ENCODE assay signal across 1 cellular context in genomic region chr1:209784276-209785169, GRCh38.
TF ChIP-seq lines count a peak whose summit lies in the region.

Gene C1orf74, minus strand, starts transcription at chr1:209784559. Its CDS starts 925 bp downstream, at chr1:209783634.

TF ChIP-seq in HepG2, 621 proteins besides CTCF, POLR2A, EP300 and RAD21 (continued from another document and continues in another):
- TF ChIP-seq, protein P1, sequence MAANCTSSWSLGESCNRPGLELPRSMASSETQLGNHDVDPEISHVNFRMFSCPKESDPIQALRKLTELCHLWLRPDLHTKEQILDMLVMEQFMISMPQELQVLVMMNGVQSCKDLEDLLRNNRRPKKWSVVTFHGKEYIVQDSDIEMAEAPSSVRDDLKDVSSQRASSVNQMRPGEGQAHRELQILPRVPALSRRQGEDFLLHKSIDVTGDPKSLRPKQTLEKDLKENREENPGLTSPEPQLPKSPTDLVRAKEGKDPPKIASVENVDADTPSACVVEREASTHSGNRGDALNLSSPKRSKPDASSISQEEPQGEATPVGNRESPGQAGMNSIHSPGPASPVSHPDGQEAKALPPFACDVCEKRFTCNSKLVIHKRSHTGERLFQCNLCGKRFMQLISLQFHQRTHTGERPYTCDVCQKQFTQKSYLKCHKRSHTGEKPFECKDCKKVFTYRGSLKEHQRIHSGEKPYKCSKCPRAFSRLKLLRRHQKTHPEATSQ (CRISPR knock-in tag; IDR thresholded peaks at IDR 0.05; ENCODE audit: borderline replicate concordance): no peak
- TF ChIP-seq ELF3 (CRISPR knock-in tag; IDR thresholded peaks at IDR 0.05) (peak; percentile 51; the same call in 1 of the 2 replicates), ZNF263 (CRISPR knock-in tag; IDR thresholded peaks at IDR 0.05) (no peak), GMEB1 (CRISPR knock-in tag; IDR thresholded peaks at IDR 0.05; ENCODE audit: borderline replicate concordance) (peak; percentile 77; the same call in 1 of the 2 replicates), NR2C2 (CRISPR knock-in tag; IDR thresholded peaks at IDR 0.05; ENCODE audit: borderline replicate concordance) (peak; percentile 47; the same call in 1 of the 2 replicates), ZNF3 (CRISPR knock-in tag; IDR thresholded peaks at IDR 0.05) (no peak), EZH2 (conservative IDR thresholded peaks at IDR 0.05; ENCODE audit: low read depth, low read length) (no peak), MTF2 (CRISPR knock-in tag; IDR thresholded peaks at IDR 0.05; ENCODE audit: borderline replicate concordance) (peak; percentile 78; the same call in 1 of the 2 replicates), LCORL (IDR thresholded peaks at IDR 0.05) (no peak), LCORL (CRISPR knock-in tag; IDR thresholded peaks at IDR 0.05) (peak; percentile 23; the same call in 1 of the 2 replicates), ZNF335 (CRISPR knock-in tag; IDR thresholded peaks at IDR 0.05) (no peak), GATAD2A (CRISPR knock-in tag; IDR thresholded peaks at IDR 0.05) (no peak; the same call in 1 of the 2 replicates), CEBPG (CRISPR knock-in tag; IDR thresholded peaks at IDR 0.05) (0 out of 2 replicates have a peak, but pooled peaks have one; percentile 12), ZNF10 (CRISPR knock-in tag; IDR thresholded peaks at IDR 0.05; ENCODE audit: borderline replicate concordance, low read depth) (no peak), ZBTB20 (CRISPR knock-in tag; IDR thresholded peaks at IDR 0.05; ENCODE audit: borderline replicate concordance, low read depth) (no peak), MEIS1 (CRISPR knock-in tag; IDR thresholded peaks at IDR 0.05; ENCODE audit: borderline replicate concordance) (0 out of 2 replicates have a peak, but pooled peaks have one; percentile 9), SRSF1 (optimal IDR thresholded peaks at IDR 0.05; ENCODE audit: low read depth, low read length) (peak; percentile 73), GABPA (IDR thresholded peaks at IDR 0.05; ENCODE audit: low read depth, low read length) (peak; percentile 86), GABPA (CRISPR knock-in tag; IDR thresholded peaks at IDR 0.05; ENCODE audit: low read depth) (peak; percentile 96), ATF1 (CRISPR knock-in tag; IDR thresholded peaks at IDR 0.05) (peak; percentile 91), FIP1L1 (IDR thresholded peaks at IDR 0.05; ENCODE audit: borderline replicate concordance, insufficient read depth, low read depth, low read length) (no peak), NFE2L1 (CRISPR knock-in tag; IDR thresholded peaks at IDR 0.05; ENCODE audit: borderline replicate concordance) (0 out of 2 replicates have a peak, but pooled peaks have one; percentile 47), ZNF746 (CRISPR knock-in tag; IDR thresholded peaks at IDR 0.05) (no peak), AGO1 (IDR thresholded peaks at IDR 0.05; ENCODE audit: low read depth, low read length, poor library complexity, severe bottlenecking) (peak; percentile 25)
- TF ChIP-seq, protein P2, sequence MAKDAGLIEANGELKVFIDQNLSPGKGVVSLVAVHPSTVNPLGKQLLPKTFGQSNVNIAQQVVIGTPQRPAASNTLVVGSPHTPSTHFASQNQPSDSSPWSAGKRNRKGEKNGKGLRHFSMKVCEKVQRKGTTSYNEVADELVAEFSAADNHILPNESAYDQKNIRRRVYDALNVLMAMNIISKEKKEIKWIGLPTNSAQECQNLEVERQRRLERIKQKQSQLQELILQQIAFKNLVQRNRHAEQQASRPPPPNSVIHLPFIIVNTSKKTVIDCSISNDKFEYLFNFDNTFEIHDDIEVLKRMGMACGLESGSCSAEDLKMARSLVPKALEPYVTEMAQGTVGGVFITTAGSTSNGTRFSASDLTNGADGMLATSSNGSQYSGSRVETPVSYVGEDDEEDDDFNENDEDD (CRISPR knock-in tag; IDR thresholded peaks at IDR 0.05; ENCODE audit: borderline replicate concordance): peak; percentile 79; the same call in 1 of the 2 replicates
- TF ChIP-seq, protein P3, sequence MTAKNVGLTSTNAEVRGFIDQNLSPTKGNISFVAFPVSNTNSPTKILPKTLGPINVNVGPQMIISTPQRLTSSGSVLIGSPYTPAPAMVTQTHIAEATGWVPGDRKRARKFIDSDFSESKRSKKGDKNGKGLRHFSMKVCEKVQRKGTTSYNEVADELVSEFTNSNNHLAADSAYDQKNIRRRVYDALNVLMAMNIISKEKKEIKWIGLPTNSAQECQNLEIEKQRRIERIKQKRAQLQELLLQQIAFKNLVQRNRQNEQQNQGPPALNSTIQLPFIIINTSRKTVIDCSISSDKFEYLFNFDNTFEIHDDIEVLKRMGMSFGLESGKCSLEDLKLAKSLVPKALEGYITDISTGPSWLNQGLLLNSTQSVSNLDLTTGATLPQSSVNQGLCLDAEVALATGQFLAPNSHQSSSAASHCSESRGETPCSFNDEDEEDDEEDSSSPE (CRISPR knock-in tag; IDR thresholded peaks at IDR 0.05): peak; percentile 80
- TF ChIP-seq, protein P4, sequence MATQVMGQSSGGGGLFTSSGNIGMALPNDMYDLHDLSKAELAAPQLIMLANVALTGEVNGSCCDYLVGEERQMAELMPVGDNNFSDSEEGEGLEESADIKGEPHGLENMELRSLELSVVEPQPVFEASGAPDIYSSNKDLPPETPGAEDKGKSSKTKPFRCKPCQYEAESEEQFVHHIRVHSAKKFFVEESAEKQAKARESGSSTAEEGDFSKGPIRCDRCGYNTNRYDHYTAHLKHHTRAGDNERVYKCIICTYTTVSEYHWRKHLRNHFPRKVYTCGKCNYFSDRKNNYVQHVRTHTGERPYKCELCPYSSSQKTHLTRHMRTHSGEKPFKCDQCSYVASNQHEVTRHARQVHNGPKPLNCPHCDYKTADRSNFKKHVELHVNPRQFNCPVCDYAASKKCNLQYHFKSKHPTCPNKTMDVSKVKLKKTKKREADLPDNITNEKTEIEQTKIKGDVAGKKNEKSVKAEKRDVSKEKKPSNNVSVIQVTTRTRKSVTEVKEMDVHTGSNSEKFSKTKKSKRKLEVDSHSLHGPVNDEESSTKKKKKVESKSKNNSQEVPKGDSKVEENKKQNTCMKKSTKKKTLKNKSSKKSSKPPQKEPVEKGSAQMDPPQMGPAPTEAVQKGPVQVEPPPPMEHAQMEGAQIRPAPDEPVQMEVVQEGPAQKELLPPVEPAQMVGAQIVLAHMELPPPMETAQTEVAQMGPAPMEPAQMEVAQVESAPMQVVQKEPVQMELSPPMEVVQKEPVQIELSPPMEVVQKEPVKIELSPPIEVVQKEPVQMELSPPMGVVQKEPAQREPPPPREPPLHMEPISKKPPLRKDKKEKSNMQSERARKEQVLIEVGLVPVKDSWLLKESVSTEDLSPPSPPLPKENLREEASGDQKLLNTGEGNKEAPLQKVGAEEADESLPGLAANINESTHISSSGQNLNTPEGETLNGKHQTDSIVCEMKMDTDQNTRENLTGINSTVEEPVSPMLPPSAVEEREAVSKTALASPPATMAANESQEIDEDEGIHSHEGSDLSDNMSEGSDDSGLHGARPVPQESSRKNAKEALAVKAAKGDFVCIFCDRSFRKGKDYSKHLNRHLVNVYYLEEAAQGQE (IDR thresholded peaks at IDR 0.05; ENCODE audit: borderline replicate concordance in 1 of 2, low read depth in 1 of 2, low read length in 2 of 2): no peak
- TF ChIP-seq, protein P5, sequence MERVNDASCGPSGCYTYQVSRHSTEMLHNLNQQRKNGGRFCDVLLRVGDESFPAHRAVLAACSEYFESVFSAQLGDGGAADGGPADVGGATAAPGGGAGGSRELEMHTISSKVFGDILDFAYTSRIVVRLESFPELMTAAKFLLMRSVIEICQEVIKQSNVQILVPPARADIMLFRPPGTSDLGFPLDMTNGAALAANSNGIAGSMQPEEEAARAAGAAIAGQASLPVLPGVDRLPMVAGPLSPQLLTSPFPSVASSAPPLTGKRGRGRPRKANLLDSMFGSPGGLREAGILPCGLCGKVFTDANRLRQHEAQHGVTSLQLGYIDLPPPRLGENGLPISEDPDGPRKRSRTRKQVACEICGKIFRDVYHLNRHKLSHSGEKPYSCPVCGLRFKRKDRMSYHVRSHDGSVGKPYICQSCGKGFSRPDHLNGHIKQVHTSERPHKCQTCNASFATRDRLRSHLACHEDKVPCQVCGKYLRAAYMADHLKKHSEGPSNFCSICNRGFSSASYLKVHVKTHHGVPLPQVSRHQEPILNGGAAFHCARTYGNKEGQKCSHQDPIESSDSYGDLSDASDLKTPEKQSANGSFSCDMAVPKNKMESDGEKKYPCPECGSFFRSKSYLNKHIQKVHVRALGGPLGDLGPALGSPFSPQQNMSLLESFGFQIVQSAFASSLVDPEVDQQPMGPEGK (CRISPR knock-in tag; IDR thresholded peaks at IDR 0.05): peak; percentile 24; the same call in 1 of the 2 replicates
- TF ChIP-seq, protein P6, sequence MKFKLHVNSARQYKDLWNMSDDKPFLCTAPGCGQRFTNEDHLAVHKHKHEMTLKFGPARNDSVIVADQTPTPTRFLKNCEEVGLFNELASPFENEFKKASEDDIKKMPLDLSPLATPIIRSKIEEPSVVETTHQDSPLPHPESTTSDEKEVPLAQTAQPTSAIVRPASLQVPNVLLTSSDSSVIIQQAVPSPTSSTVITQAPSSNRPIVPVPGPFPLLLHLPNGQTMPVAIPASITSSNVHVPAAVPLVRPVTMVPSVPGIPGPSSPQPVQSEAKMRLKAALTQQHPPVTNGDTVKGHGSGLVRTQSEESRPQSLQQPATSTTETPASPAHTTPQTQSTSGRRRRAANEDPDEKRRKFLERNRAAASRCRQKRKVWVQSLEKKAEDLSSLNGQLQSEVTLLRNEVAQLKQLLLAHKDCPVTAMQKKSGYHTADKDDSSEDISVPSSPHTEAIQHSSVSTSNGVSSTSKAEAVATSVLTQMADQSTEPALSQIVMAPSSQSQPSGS (CRISPR knock-in tag; IDR thresholded peaks at IDR 0.05): peak; percentile 91
- TF ChIP-seq, protein P7, sequence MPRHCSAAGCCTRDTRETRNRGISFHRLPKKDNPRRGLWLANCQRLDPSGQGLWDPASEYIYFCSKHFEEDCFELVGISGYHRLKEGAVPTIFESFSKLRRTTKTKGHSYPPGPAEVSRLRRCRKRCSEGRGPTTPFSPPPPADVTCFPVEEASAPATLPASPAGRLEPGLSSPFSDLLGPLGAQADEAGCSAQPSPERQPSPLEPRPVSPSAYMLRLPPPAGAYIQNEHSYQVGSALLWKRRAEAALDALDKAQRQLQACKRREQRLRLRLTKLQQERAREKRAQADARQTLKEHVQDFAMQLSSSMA (CRISPR knock-in tag; IDR thresholded peaks at IDR 0.05): peak; percentile 61; the same call in 1 of the 2 replicates
- TF ChIP-seq, protein P8, sequence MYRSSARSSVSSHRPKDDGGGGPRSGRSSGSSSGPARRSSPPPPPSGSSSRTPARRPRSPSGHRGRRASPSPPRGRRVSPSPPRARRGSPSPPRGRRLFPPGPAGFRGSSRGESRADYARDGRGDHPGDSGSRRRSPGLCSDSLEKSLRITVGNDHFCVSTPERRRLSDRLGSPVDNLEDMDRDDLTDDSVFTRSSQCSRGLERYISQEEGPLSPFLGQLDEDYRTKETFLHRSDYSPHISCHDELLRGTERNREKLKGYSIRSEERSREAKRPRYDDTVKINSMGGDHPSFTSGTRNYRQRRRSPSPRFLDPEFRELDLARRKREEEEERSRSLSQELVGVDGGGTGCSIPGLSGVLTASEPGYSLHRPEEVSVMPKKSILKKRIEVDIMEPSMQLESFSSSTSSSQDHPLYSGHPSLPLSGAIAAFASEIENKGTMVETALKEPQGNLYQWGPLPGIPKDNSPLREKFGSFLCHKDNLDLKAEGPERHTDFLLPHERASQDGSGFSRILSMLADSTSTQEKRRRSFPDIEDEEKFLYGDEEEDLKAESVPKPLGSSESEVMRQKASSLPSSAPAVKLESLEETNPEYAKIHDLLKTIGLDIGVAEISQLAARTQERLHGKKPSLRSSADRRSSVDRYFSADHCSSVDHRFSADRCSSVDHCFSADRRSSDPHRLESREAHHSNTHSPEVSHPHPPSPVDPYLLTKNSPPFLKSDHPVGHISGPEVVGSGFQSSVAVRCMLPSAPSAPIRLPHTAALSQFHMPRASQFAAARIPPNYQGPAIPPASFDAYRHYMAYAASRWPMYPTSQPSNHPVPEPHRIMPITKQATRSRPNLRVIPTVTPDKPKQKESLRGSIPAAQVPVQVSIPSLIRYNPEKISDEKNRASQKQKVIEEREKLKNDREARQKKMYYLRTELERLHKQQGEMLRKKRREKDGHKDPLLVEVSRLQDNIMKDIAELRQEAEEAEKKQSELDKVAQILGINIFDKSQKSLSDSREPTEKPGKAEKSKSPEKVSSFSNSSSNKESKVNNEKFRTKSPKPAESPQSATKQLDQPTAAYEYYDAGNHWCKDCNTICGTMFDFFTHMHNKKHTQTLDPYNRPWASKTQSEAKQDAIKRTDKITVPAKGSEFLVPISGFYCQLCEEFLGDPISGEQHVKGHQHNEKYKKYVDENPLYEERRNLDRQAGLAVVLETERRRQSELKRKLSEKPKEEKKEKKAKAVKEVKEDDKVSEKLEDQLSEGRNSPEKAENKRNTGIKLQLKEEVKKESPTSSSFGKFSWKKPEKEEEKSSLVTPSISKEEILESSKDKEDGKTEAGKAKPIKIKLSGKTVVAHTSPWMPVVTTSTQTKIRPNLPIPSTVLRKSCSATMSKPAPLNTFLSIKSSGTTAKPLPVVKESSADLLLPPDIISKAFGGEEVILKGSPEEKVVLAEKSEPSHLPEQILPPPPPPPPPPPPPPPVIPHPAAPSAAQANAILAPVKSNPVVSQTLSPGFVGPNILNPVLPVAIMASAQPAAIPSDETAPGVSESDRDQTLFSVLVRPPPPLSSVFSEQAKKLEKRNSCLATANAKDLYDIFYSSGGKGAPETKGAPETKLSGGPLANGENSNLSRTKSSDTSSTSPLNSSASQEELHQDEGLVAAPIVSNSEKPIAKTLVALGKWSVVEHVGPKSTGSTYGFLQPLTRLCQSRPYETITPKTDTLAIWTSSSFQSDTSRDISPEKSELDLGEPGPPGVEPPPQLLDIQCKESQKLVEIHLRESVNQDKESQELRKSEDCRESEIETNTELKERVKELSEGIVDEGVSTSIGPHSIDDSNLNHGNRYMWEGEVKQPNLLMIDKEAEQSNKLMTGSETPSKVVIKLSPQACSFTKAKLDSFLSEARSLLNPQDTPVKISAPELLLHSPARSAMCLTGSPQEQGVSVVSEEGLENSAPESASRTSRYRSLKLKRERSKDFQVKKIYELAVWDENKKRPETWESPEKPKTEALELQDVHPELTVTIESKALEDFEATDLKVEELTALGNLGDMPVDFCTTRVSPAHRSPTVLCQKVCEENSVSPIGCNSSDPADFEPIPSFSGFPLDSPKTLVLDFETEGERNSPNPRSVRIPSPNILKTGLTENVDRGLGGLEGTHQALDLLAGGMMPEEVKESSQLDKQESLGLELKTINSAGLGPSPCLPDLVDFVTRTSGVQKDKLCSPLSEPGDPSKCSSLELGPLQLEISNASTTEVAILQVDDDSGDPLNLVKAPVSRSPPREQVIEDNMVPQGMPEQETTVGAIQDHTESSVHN (CRISPR knock-in tag; IDR thresholded peaks at IDR 0.05): no peak
